Comparison of ENCODE assay signal across 1 cellular context in the genomic region with DNA sequence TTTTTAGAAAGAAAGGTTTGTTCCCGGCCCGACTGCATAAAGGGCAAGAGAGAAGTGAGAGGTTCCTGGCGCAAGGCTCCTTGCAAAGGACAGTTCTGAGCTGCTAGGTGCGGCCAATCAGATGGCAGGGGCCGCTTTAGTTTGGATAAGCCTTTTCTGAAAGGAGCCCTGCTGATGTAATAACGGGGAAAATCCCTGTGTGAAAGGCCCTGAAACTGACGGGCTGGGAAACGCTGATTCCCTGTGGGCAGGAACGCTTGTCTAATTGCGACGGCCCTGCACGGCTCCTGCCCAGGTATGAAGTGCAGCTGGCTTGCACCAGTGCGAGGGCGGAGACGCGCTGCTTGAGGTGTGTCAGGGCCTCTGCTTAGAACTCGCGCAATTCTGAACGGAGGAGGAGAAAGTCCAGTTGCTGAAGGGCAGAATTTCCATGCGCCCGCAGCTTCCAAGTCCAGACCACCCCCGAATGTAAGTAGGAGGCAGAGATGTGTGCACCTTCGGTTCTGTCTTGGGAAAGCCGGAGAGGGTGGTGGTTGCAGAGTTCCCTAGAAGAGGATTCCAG.
TF ChIP-seq lines count a peak whose summit lies in the region.

No MANE protein-coding gene starts in this region.

TF ChIP-seq in HEK293, 187 proteins besides CTCF, POLR2A, EP300 and RAD21 (continued from another document and continues in another):
- TF ChIP-seq, protein P1, sequence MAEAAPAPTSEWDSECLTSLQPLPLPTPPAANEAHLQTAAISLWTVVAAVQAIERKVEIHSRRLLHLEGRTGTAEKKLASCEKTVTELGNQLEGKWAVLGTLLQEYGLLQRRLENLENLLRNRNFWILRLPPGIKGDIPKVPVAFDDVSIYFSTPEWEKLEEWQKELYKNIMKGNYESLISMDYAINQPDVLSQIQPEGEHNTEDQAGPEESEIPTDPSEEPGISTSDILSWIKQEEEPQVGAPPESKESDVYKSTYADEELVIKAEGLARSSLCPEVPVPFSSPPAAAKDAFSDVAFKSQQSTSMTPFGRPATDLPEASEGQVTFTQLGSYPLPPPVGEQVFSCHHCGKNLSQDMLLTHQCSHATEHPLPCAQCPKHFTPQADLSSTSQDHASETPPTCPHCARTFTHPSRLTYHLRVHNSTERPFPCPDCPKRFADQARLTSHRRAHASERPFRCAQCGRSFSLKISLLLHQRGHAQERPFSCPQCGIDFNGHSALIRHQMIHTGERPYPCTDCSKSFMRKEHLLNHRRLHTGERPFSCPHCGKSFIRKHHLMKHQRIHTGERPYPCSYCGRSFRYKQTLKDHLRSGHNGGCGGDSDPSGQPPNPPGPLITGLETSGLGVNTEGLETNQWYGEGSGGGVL (tag by site-specific recombination; IDR thresholded peaks at IDR 0.05) = no peak; the same call in 1 of the 2 replicates
- TF ChIP-seq KLF10 (tag by site-specific recombination; IDR thresholded peaks at IDR 0.05) (no peak), ZNF624 (tag by site-specific recombination; IDR thresholded peaks at IDR 0.05) (no peak), SCRT1 (tag by site-specific recombination; IDR thresholded peaks at IDR 0.05; ENCODE audit: borderline replicate concordance) (no peak), ZEB2 (tag by site-specific recombination; IDR thresholded peaks at IDR 0.05) (0 out of 2 replicates have a peak, but pooled peaks have one; percentile 29), ZNF341 (tag by site-specific recombination; IDR thresholded peaks at IDR 0.05; ENCODE audit: low read depth) (no peak), ZNF768 (tag by site-specific recombination; IDR thresholded peaks at IDR 0.05) (no peak), ZNF24 (tag by site-specific recombination; IDR thresholded peaks at IDR 0.05) (peak; percentile 34; the same call in 1 of the 2 replicates), ZNF133 (tag by site-specific recombination; IDR thresholded peaks at IDR 0.05) (no peak), ZNF366 (tag by site-specific recombination; conservative IDR thresholded peaks at IDR 0.05) (0 out of 2 replicates have a peak, but pooled peaks have one; percentile 50), ZNF692 (tag by site-specific recombination; IDR thresholded peaks at IDR 0.05) (no peak), ZNF791 (tag by site-specific recombination; IDR thresholded peaks at IDR 0.05) (no peak), ZNF214 (tag by site-specific recombination; IDR thresholded peaks at IDR 0.05; ENCODE audit: borderline replicate concordance) (no peak), ZNF571 (tag by site-specific recombination; IDR thresholded peaks at IDR 0.05) (no peak), MEIS1 (CRISPR knock-in tag; IDR thresholded peaks at IDR 0.05; ENCODE audit: borderline replicate concordance) (no peak), ZBTB8A (tag by site-specific recombination; IDR thresholded peaks at IDR 0.05) (peak; percentile 65; the same call in 1 of the 2 replicates), ZNF701 (tag by site-specific recombination; IDR thresholded peaks at IDR 0.05) (no peak), ZNF335 (tag by site-specific recombination; conservative IDR thresholded peaks at IDR 0.05) (no peak), ZSCAN16 (tag by site-specific recombination; IDR thresholded peaks at IDR 0.05) (no peak), SP7 (tag by site-specific recombination; IDR thresholded peaks at IDR 0.05) (peak; percentile 35; the same call in 1 of the 2 replicates), ZNF391 (tag by site-specific recombination; IDR thresholded peaks at IDR 0.05; ENCODE audit: borderline replicate concordance, low read depth) (no peak), ZNF707 (tag by site-specific recombination; IDR thresholded peaks at IDR 0.05) (no peak), ZFP3 (tag by site-specific recombination; IDR thresholded peaks at IDR 0.05; ENCODE audit: low read depth) (no peak), SP3 (tag by site-specific recombination; IDR thresholded peaks at IDR 0.05) (no peak), OSR2 (tag by site-specific recombination; IDR thresholded peaks at IDR 0.05) (no peak), ZNF169 (tag by site-specific recombination; IDR thresholded peaks at IDR 0.05) (no peak), ZNF521 (tag by site-specific recombination; IDR thresholded peaks at IDR 0.05) (no peak), ZNF449 (tag by site-specific recombination; IDR thresholded peaks at IDR 0.05) (no peak), INSM2 (tag by site-specific recombination; IDR thresholded peaks at IDR 0.05) (no peak), SP2 (tag by site-specific recombination; IDR thresholded peaks at IDR 0.05) (peak; percentile 38), BCL11B (tag by site-specific recombination; IDR thresholded peaks at IDR 0.05; ENCODE audit: low read depth) (no peak), SCRT2 (tag by site-specific recombination; IDR thresholded peaks at IDR 0.05) (0 out of 2 replicates have a peak, but pooled peaks have one; percentile 7), BCL11A (tag by site-specific recombination; IDR thresholded peaks at IDR 0.05; ENCODE audit: low read depth) (no peak), ZNF792 (tag by site-specific recombination; IDR thresholded peaks at IDR 0.05) (no peak), ZNF302 (tag by site-specific recombination; IDR thresholded peaks at IDR 0.05; ENCODE audit: low read depth) (no peak), KLF7 (tag by site-specific recombination; IDR thresholded peaks at IDR 0.05; ENCODE audit: borderline replicate concordance) (no peak), ZNF776 (tag by site-specific recombination; IDR thresholded peaks at IDR 0.05; ENCODE audit: borderline replicate concordance) (no peak), KLF8 (tag by site-specific recombination; IDR thresholded peaks at IDR 0.05) (no peak), ZNF660 (tag by site-specific recombination; IDR thresholded peaks at IDR 0.05) (peak; percentile 40; the same call in 1 of the 2 replicates), ZNF558 (tag by site-specific recombination; IDR thresholded peaks at IDR 0.05) (no peak), SALL2 (tag by site-specific recombination; IDR thresholded peaks at IDR 0.05; ENCODE audit: borderline replicate concordance) (no peak), ZNF394 (tag by site-specific recombination; IDR thresholded peaks at IDR 0.05; ENCODE audit: borderline replicate concordance) (no peak; the same call in 1 of the 2 replicates), ZBTB26 (tag by site-specific recombination; optimal IDR thresholded peaks at IDR 0.05) (peak; percentile 34), ZBTB7A (tag by site-specific recombination; IDR thresholded peaks at IDR 0.05; ENCODE audit: low read depth) (no peak), TCF7L2 (IDR thresholded peaks at IDR 0.05; ENCODE audit: borderline replicate concordance, low read depth, low read length) (no peak), TRIM28 (IDR thresholded peaks at IDR 0.05; ENCODE audit: borderline replicate concordance, low read length) (no peak; the same call in 1 of the 2 replicates)
- TF ChIP-seq, protein P2, sequence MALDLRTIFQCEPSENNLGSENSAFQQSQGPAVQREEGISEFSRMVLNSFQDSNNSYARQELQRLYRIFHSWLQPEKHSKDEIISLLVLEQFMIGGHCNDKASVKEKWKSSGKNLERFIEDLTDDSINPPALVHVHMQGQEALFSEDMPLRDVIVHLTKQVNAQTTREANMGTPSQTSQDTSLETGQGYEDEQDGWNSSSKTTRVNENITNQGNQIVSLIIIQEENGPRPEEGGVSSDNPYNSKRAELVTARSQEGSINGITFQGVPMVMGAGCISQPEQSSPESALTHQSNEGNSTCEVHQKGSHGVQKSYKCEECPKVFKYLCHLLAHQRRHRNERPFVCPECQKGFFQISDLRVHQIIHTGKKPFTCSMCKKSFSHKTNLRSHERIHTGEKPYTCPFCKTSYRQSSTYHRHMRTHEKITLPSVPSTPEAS (tag by site-specific recombination; IDR thresholded peaks at IDR 0.05) = no peak
- TF ChIP-seq, protein P3, sequence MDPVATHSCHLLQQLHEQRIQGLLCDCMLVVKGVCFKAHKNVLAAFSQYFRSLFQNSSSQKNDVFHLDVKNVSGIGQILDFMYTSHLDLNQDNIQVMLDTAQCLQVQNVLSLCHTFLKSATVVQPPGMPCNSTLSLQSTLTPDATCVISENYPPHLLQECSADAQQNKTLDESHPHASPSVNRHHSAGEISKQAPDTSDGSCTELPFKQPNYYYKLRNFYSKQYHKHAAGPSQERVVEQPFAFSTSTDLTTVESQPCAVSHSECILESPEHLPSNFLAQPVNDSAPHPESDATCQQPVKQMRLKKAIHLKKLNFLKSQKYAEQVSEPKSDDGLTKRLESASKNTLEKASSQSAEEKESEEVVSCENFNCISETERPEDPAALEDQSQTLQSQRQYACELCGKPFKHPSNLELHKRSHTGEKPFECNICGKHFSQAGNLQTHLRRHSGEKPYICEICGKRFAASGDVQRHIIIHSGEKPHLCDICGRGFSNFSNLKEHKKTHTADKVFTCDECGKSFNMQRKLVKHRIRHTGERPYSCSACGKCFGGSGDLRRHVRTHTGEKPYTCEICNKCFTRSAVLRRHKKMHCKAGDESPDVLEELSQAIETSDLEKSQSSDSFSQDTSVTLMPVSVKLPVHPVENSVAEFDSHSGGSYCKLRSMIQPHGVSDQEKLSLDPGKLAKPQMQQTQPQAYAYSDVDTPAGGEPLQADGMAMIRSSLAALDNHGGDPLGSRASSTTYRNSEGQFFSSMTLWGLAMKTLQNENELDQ (tag by site-specific recombination; IDR thresholded peaks at IDR 0.05; ENCODE audit: low read depth) = no peak
- TF ChIP-seq, protein P4, sequence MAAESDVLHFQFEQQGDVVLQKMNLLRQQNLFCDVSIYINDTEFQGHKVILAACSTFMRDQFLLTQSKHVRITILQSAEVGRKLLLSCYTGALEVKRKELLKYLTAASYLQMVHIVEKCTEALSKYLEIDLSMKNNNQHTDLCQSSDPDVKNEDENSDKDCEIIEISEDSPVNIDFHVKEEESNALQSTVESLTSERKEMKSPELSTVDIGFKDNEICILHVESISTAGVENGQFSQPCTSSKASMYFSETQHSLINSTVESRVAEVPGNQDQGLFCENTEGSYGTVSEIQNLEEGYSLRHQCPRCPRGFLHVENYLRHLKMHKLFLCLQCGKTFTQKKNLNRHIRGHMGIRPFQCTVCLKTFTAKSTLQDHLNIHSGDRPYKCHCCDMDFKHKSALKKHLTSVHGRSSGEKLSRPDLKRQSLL (tag by site-specific recombination; IDR thresholded peaks at IDR 0.05) = no peak
- TF ChIP-seq, protein P5, sequence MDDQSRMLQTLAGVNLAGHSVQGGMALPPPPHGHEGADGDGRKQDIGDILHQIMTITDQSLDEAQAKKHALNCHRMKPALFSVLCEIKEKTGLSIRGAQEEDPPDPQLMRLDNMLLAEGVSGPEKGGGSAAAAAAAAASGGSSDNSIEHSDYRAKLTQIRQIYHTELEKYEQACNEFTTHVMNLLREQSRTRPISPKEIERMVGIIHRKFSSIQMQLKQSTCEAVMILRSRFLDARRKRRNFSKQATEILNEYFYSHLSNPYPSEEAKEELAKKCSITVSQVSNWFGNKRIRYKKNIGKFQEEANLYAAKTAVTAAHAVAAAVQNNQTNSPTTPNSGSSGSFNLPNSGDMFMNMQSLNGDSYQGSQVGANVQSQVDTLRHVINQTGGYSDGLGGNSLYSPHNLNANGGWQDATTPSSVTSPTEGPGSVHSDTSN (CRISPR knock-in tag; IDR thresholded peaks at IDR 0.05) = no peak
